Comparison of ENCODE assay signal across 1 cellular context in genomic region chr12:76183459-76184186, GRCh38.
TF ChIP-seq lines count a peak whose summit lies in the region.

No MANE protein-coding gene starts in this region.

TF ChIP-seq in K562, 482 proteins besides CTCF, POLR2A, EP300 and RAD21 (continued from another document and continues in another):
- no peak; the same call in 1 of the 2 replicates for TF ChIP-seq TFAP4 (CRISPR knock-in tag; IDR thresholded peaks at IDR 0.05; ENCODE audit: borderline replicate concordance)
- TF ChIP-seq CCAR2 (IDR thresholded peaks at IDR 0.05; ENCODE audit: low read depth, low read length) = no peak
- TF ChIP-seq CTCFL (IDR thresholded peaks at IDR 0.05; ENCODE audit: borderline replicate concordance, insufficient read depth, low read depth, low read length, poor library complexity, severe bottlenecking) = no peak
- TF ChIP-seq MTA1 (IDR thresholded peaks at IDR 0.05; ENCODE audit: borderline replicate concordance) = no peak
- TF ChIP-seq SREBF1 (IDR thresholded peaks at IDR 0.05; ENCODE audit: borderline replicate concordance, low read depth, low read length) = no peak
- TF ChIP-seq POLR3A (IDR thresholded peaks at IDR 0.05; ENCODE audit: borderline replicate concordance, extremely low read depth, insufficient read depth, insufficient read length) = no peak
- TF ChIP-seq ZSCAN29 (IDR thresholded peaks at IDR 0.05) = no peak
- TF ChIP-seq ATF3 (IDR thresholded peaks at IDR 0.05) = peak; percentile 92
- TF ChIP-seq ATF3 (CRISPR knock-in tag; conservative IDR thresholded peaks at IDR 0.05) = no peak
- TF ChIP-seq TRIM24 (IDR thresholded peaks at IDR 0.05) = peak in 1 of 2 experiments; percentile 59; a peak in 1 of 4 replicates
- TF ChIP-seq DEAF1 (CRISPR knock-in tag; IDR thresholded peaks at IDR 0.05) = no peak
- TF ChIP-seq SMAD1 (IDR thresholded peaks at IDR 0.05; ENCODE audit: low read depth, low read length, partially characterized antibody) = no peak
- TF ChIP-seq NFE2L1 (tag; IDR thresholded peaks at IDR 0.05; ENCODE audit: borderline replicate concordance, low read depth) = no peak
- peak; percentile 17; the same call in 1 of the 2 replicates for TF ChIP-seq CBFA2T3 (IDR thresholded peaks at IDR 0.05)
- TF ChIP-seq TEAD2 (tag; IDR thresholded peaks at IDR 0.05) = no peak
- no peak for TF ChIP-seq PHF20 (IDR thresholded peaks at IDR 0.05; ENCODE audit: partially characterized antibody)
- no peak for TF ChIP-seq ERF (CRISPR knock-in tag; IDR thresholded peaks at IDR 0.05)
- peak; percentile 93 for TF ChIP-seq JUN (IDR thresholded peaks at IDR 0.05; ENCODE audit: borderline replicate concordance, low read depth, low read length)
- TF ChIP-seq JUN (CRISPR knock-in tag; IDR thresholded peaks at IDR 0.05; ENCODE audit: borderline replicate concordance) = no peak
- TF ChIP-seq ZNF347 (CRISPR knock-in tag; IDR thresholded peaks at IDR 0.05; ENCODE audit: low read depth) = no peak
- no peak for TF ChIP-seq TBP (optimal IDR thresholded peaks at IDR 0.05; ENCODE audit: low read depth, low read length)
- TF ChIP-seq MCM5 (IDR thresholded peaks at IDR 0.05; ENCODE audit: low read depth) = no peak
- TF ChIP-seq BHLHE40 (IDR thresholded peaks at IDR 0.05; ENCODE audit: low read length) = no peak
- TF ChIP-seq ZNF780A (CRISPR knock-in tag; IDR thresholded peaks at IDR 0.05) = no peak
- TF ChIP-seq ZBTB1 (CRISPR knock-in tag; IDR thresholded peaks at IDR 0.05; ENCODE audit: borderline replicate concordance, low read depth) = no peak
- no peak for TF ChIP-seq MAZ (CRISPR knock-in tag; conservative IDR thresholded peaks at IDR 0.05 in 1 of 2, IDR thresholded peaks at IDR 0.05 in 1 of 2)
- no peak for TF ChIP-seq RFX5 (IDR thresholded peaks at IDR 0.05; ENCODE audit: low read depth, low read length)
- TF ChIP-seq BRD9 (IDR thresholded peaks at IDR 0.05; ENCODE audit: low read depth, partially characterized antibody) = no peak
- TF ChIP-seq ZNF263 (CRISPR knock-in tag; IDR thresholded peaks at IDR 0.05; ENCODE audit: borderline replicate concordance) = no peak
- peak; percentile 69 for TF ChIP-seq DPF2 (IDR thresholded peaks at IDR 0.05)
- TF ChIP-seq NONO (IDR thresholded peaks at IDR 0.05; ENCODE audit: low read depth in 2 of 2, low read length in 1 of 2) = no peak
- TF ChIP-seq TEAD1 (CRISPR knock-in tag; IDR thresholded peaks at IDR 0.05) = no peak
- TF ChIP-seq PML (IDR thresholded peaks at IDR 0.05; ENCODE audit: low read length) = 0 out of 2 replicates have a peak, but pooled peaks have one; percentile 19
- TF ChIP-seq ZNF184 (CRISPR knock-in tag; IDR thresholded peaks at IDR 0.05) = no peak
- no peak for TF ChIP-seq HMBOX1 (IDR thresholded peaks at IDR 0.05)
- no peak for TF ChIP-seq ZNF592 (IDR thresholded peaks at IDR 0.05)
- peak; percentile 59; the same call in 1 of the 2 replicates for TF ChIP-seq TEAD4 (IDR thresholded peaks at IDR 0.05; ENCODE audit: low read length)
- TF ChIP-seq TEAD4 (CRISPR knock-in tag; IDR thresholded peaks at IDR 0.05; ENCODE audit: borderline replicate concordance) = no peak
- no peak for TF ChIP-seq SAFB2 (IDR thresholded peaks at IDR 0.05; ENCODE audit: borderline replicate concordance, low read depth, low read length, severe bottlenecking)
- TF ChIP-seq AFF1 (IDR thresholded peaks at IDR 0.05; ENCODE audit: low read depth in 1 of 2, partially characterized antibody in 2 of 2) = peak in 1 of 2 experiments; percentile 45
- TF ChIP-seq USF2 (CRISPR knock-in tag; IDR thresholded peaks at IDR 0.05) = no peak
- no peak for TF ChIP-seq PATZ1 (CRISPR knock-in tag; IDR thresholded peaks at IDR 0.05; ENCODE audit: borderline replicate concordance)
- TF ChIP-seq ARID1B (IDR thresholded peaks at IDR 0.05) = peak; percentile 74
- no peak for TF ChIP-seq HINFP (tag; conservative IDR thresholded peaks at IDR 0.05; ENCODE audit: low read depth)
- no peak for TF ChIP-seq PHF21A (IDR thresholded peaks at IDR 0.05; ENCODE audit: borderline replicate concordance, low read depth)
- peak; percentile 82 for TF ChIP-seq SMARCE1 (IDR thresholded peaks at IDR 0.05)
- TF ChIP-seq ZNF644 (tag; IDR thresholded peaks at IDR 0.05; ENCODE audit: low read depth) = no peak
